Comparison of ENCODE assay signal across 8 cellular contexts in the genomic region with DNA sequence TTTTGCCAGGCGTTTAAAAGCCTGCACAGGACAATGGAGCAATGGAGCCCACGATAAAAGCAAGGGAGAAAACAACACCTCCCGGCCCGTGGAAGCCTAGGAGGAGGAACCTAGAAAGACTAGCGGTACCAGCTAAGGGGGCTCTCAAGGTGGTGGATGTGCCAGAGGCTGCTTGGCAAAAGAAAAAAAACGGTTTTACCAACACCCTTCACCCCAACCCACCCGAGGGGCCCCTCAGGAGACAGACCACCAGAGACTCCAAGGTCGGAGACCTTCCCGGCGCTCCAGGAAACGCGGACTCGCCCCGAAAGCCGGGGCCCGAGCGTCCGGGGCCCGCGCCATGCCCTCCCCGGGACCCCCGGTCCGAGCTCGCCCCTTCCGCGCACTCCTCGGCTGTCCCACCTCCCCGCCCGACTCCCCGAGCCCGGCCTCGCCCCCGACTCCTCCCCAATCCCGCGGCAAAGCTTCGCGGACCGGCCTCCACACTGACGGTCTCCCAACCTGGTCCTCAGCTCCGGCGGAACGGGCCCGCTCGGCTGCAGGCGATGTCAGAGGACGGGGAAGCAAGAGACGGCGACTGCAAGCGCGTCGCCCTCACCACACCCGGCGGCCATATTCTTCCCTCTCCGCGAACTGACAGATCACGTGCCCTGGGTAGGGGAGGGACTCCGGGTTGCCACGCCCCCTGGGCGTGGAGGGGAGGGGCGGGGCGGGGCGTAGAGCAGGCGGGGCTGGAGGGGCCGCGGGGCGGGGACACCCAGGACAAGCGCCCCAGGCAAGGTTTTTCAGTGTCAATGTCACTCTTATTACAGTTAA. TPM values are rescaled to one million over a fixed set of nuclear protein-coding genes. Genes with fewer than 3 reads are reported as not detected.
A peak's percentile ranks its signal among the peaks of the same experiment; 100 is the strongest.
DNase-seq lines count a peak whose midpoint lies in the region; ATAC-seq, FAIRE-seq and TF ChIP-seq lines count a peak whose summit lies in the region.

Gene KIDINS220 (minus strand): TSS at position 635 of the 816 bp plus-strand sequence. CDS start 10,520 bp downstream, outside the sequence.

- no peaks in the 10 kb centered on the region for H3K27me3 ChIP-seq in left ventricle myocardium inferior (ENCODE audit: low read depth)
- H3K27me3 ChIP-seq in prostate gland (replicated peaks; ENCODE audit: insufficient read depth): no peaks in the 10 kb centered on the region

- intact Hi-C loops in left ventricle myocardium inferior (cut with micrococcal nuclease): no loop called here
- intact Hi-C loops in prostate gland (cut with DNase I): no loop called here

- TF ChIP-seq POLR2A in GM12892 (IDR thresholded peaks at IDR 0.05; ENCODE audit: low read depth, low read length) (peak; percentile 93), prostate gland (IDR thresholded peaks at IDR 0.05) (peak; percentile 92)

- peaks cover 6% of the 10 kb centered on the region for H3K36me3 Mint-ChIP-seq in T-helper 1 cell treated with Interleukin-12 subunit alpha and Interleukin-12 subunit beta and Interleukin-4 antibody, amounts not matched to agents 30 μg/mL and 1 μg/mL, for 36 hours (ENCODE audit: low read depth)

- under 1% methylated on average over 64 of the region's 67 CpGs for whole genome bisulfite sequencing in prostate gland

- peak; percentile 96 for DNase-seq in GM12892 (ENCODE audit: insufficient read length)
- DNase-seq in NCI-H1417 (lab: John Stamatoyannopoulos, UW): peak; percentile 91 to 96 (median 93)
- peak; percentile 84 for DNase-seq in amniotic stem cell (lab: John Stamatoyannopoulos, UW)
- DNase-seq in left ventricle myocardium inferior: peak; percentile 83
- DNase-seq in prostate gland (ENCODE audit: low spot score): peak; percentile 88
- DNase-seq in ureter (ENCODE audit: low spot score): peak; percentile 92

- TF ChIP-seq CTCF in left ventricle myocardium inferior (IDR thresholded peaks at IDR 0.05; ENCODE audit: borderline replicate concordance) (no peak), prostate gland (IDR thresholded peaks at IDR 0.05) (no peak)

- ATAC-seq in HG02759 (IDR thresholded peaks at IDR 0.05; ENCODE audit: unreplicated experiment): peak; percentile 92

- peaks cover 31% of the 10 kb centered on the region for H3K4me1 Mint-ChIP-seq in T-helper 1 cell treated with Interleukin-12 subunit alpha and Interleukin-12 subunit beta and Interleukin-4 antibody, amounts not matched to agents 30 μg/mL and 1 μg/mL, for 36 hours (ENCODE audit: low read depth)

- no peaks in the 10 kb centered on the region for H3K9me3 ChIP-seq in left ventricle myocardium inferior (replicated peaks)
- H3K9me3 ChIP-seq in prostate gland: no peaks in the 10 kb centered on the region

- H3K27ac ChIP-seq in left ventricle myocardium inferior (replicated peaks) (peak within 1 kb of the TSS; percentile 91), prostate gland (peak within 1 kb of the TSS; percentile 59 to 73)

- H3K4me1 ChIP-seq in left ventricle myocardium inferior (peaks cover 57% of the 10 kb centered on the region), prostate gland (replicated peaks) (no peaks in the 10 kb centered on the region)

- H3K9me3 Mint-ChIP-seq in T-helper 1 cell treated with Interleukin-12 subunit alpha and Interleukin-12 subunit beta and Interleukin-4 antibody, amounts not matched to agents 30 μg/mL and 1 μg/mL, for 36 hours: no peaks in the 10 kb centered on the region

- peak within 1 kb of the TSS; percentile 99 for H3K27ac Mint-ChIP-seq in T-helper 1 cell treated with Interleukin-12 subunit alpha and Interleukin-12 subunit beta and Interleukin-4 antibody, amounts not matched to agents 30 μg/mL and 1 μg/mL, for 36 hours

- peaks cover 10% of the 10 kb centered on the region for H3K27me3 Mint-ChIP-seq in T-helper 1 cell treated with Interleukin-12 subunit alpha and Interleukin-12 subunit beta and Interleukin-4 antibody, amounts not matched to agents 30 μg/mL and 1 μg/mL, for 36 hours (ENCODE audit: low read depth)

- H3K4me3 ChIP-seq in left ventricle myocardium inferior: peak within 1 kb of the TSS; percentile 100
- H3K4me3 ChIP-seq in prostate gland: peak within 1 kb of the TSS; percentile 81 to 83

- peak; percentile 94 for FAIRE-seq in GM12892 (lab: Jason Lieb, UNC)

- H3K36me3 ChIP-seq in left ventricle myocardium inferior (no peaks in the 10 kb centered on the region), prostate gland (no peaks in the 10 kb centered on the region)

- peak within 1 kb of the TSS; percentile 100 for H3K4me3 Mint-ChIP-seq in T-helper 1 cell treated with Interleukin-12 subunit alpha and Interleukin-12 subunit beta and Interleukin-4 antibody, amounts not matched to agents 30 μg/mL and 1 μg/mL, for 36 hours

RNA-seq across cellular contexts. Expression of gene KIDINS220, which starts in this region (rescaled TPM):
- polyA plus RNA-seq in GM12892 (2012; ENCODE audit: missing spikeins): 16.9 TPM
- 60.0 TPM for total RNA-seq in left ventricle myocardium inferior
- 10 to 100 TPM; 46.2 to 84.5 TPM for total RNA-seq in prostate gland
- 71.2 TPM for total RNA-seq in ureter

Comparison
In these comparisons a context has a peak if more than half of its experiments do, and no peak if none do; other contexts are left out.
1. Peak in every context shown above with its lines: DNase-seq, ATAC-seq, H3K4me3 ChIP-seq and H3K27ac ChIP-seq.